ENCODE assay signal across 12 cellular contexts in genomic region chr12:6272300-6273208, GRCh38. TPM values are rescaled to one million over a fixed set of nuclear protein-coding genes. Genes with fewer than 3 reads are reported as not detected.
DNase-seq lines count a peak whose midpoint lies in the region; ATAC-seq, FAIRE-seq and TF ChIP-seq lines count a peak whose summit lies in the region.
"Had no signal": no experiment of that assay in that cellular context is flagged by ENCODE, and none has a peak within 500 bp of the region (broad histone marks: within the 10 kb centered on the region; RNA-seq: fewer than 3 reads in every experiment).

No MANE protein-coding gene starts in this region.

- ATAC-seq in upper lobe of right lung (peak; percentile 76), GM18909 (IDR thresholded peaks at IDR 0.05; ENCODE audit: poor library complexity, unreplicated experiment) (no peak)
- ATAC-seq: naive thymus-derived CD8-positive, alpha-beta T cell had no signal

- intact Hi-C loops in kidney (cut with DNase I), result no loop called here
- intact Hi-C loops in upper lobe of right lung (cut with DNase I), result no loop called here

- no peak for FAIRE-seq in kidney (lab: Jason Lieb, UNC)

- H3K4me3 ChIP-seq in NT2/D1 (ENCODE audit: insufficient read length, low read depth), result no peak overlapping the region
- no peak overlapping the region for H3K4me3 ChIP-seq in kidney (ENCODE audit: low read length in 2 of 2)
- H3K4me3 ChIP-seq in upper lobe of right lung, result no peak overlapping the region
- no peak overlapping the region for H3K4me3 ChIP-seq in BE2C (ENCODE audit: low read depth, low read length)

- TF ChIP-seq CTCF in kidney (IDR thresholded peaks at IDR 0.05; ENCODE audit: borderline replicate concordance, extremely low read depth, insufficient read depth) (no peak), upper lobe of right lung (IDR thresholded peaks at IDR 0.05) (no peak), BE2C (IDR thresholded peaks at IDR 0.05; ENCODE audit: low read depth, low read length) (no peak)

- no peaks in the 10 kb centered on the region for H3K36me3 ChIP-seq in NT2/D1 (ENCODE audit: insufficient read depth, insufficient read length, low read length)
- no peaks in the 10 kb centered on the region for H3K36me3 ChIP-seq in kidney (ENCODE audit: control insufficient read depth in 1 of 2, insufficient read depth in 2 of 2, low read length in 2 of 2)
- H3K36me3 ChIP-seq in upper lobe of right lung, result no peaks in the 10 kb centered on the region
- no peaks in the 10 kb centered on the region for H3K36me3 ChIP-seq in BE2C

- peak; percentile 29 for DNase-seq in activated T-cell treated with anti-CD3 and anti-CD28 coated beads, Interleukin-2, amount 50 U/mL, for 24 hours
- DNase-seq in activated T-cell treated with anti-CD3 and anti-CD28 coated beads for 4 hours (no peak), NT2/D1 (ENCODE audit: low read depth, low spot score) (no peak), kidney (peak; percentile 87), upper lobe of right lung (peak; percentile 78), GM19240 (ENCODE audit: insufficient read length, low spot score) (no peak), BE2C (no peak)
- DNase-seq: naive thymus-derived CD8-positive, alpha-beta T cell; NCI-H187 treated with DMSO at 0.1 percent for 48 hours had no signal

- no peak overlapping the region for H3K4me3 Mint-ChIP-seq in activated T-cell treated with anti-CD3 and anti-CD28 coated beads, Interleukin-2, amount 50 U/mL, for 24 hours
- H3K4me3 Mint-ChIP-seq: naive thymus-derived CD8-positive, alpha-beta T cell; T-helper 1 cell treated with Interleukin-12 subunit alpha and Interleukin-12 subunit beta and Interleukin-4 antibody, amounts not matched to agents 30 μg/mL and 1 μg/mL, for 36 hours had no signal

- peaks cover 16% of the 10 kb centered on the region for H3K4me1 Mint-ChIP-seq in activated T-cell treated with anti-CD3 and anti-CD28 coated beads, Interleukin-2, amount 50 U/mL, for 24 hours (ENCODE audit: low read depth)
- H3K4me1 Mint-ChIP-seq: naive thymus-derived CD8-positive, alpha-beta T cell had no signal

- H3K4me1 ChIP-seq in NT2/D1 (ENCODE audit: insufficient read depth, insufficient read length) (peaks cover 43% of the 10 kb centered on the region), kidney (ENCODE audit: control insufficient read depth in 1 of 2, insufficient read depth in 1 of 2, low read depth in 1 of 2, low read length in 2 of 2) (peaks cover 21 to 28% of the 10 kb centered on the region in 2 donors), upper lobe of right lung (peaks cover 21% of the 10 kb centered on the region), BE2C (peaks cover 13% of the 10 kb centered on the region)

- H3K27me3 ChIP-seq in NT2/D1 (ENCODE audit: insufficient read depth, insufficient read length) (no peaks in the 10 kb centered on the region), upper lobe of right lung (no peaks in the 10 kb centered on the region), BE2C (no peaks in the 10 kb centered on the region)

- no peaks in the 10 kb centered on the region for H3K9me3 Mint-ChIP-seq in activated T-cell treated with anti-CD3 and anti-CD28 coated beads, Interleukin-2, amount 50 U/mL, for 24 hours
- H3K9me3 Mint-ChIP-seq: naive thymus-derived CD8-positive, alpha-beta T cell; T-helper 1 cell treated with Interleukin-12 subunit alpha and Interleukin-12 subunit beta and Interleukin-4 antibody, amounts not matched to agents 30 μg/mL and 1 μg/mL, for 36 hours had no signal

- H3K27ac Mint-ChIP-seq in activated T-cell treated with anti-CD3 and anti-CD28 coated beads, Interleukin-2, amount 50 U/mL, for 24 hours, result no peak overlapping the region
- H3K27ac Mint-ChIP-seq: T-helper 1 cell treated with Interleukin-12 subunit alpha and Interleukin-12 subunit beta and Interleukin-4 antibody, amounts not matched to agents 30 μg/mL and 1 μg/mL, for 36 hours had no signal

- H3K27me3 Mint-ChIP-seq in activated T-cell treated with anti-CD3 and anti-CD28 coated beads, Interleukin-2, amount 50 U/mL, for 24 hours, result peaks cover 36% of the 10 kb centered on the region

- H3K27ac ChIP-seq in kidney (ENCODE audit: low read depth in 2 of 2, low read length in 2 of 2) (peak overlapping the region; percentile 92 to 96), upper lobe of right lung (peak overlapping the region; percentile 7)

- no peaks in the 10 kb centered on the region for H3K9me3 ChIP-seq in NT2/D1 (ENCODE audit: insufficient read depth, low read length)
- H3K9me3 ChIP-seq in kidney (ENCODE audit: control insufficient read depth in 1 of 2, low read length in 2 of 2), result no peaks in the 10 kb centered on the region
- no peaks in the 10 kb centered on the region for H3K9me3 ChIP-seq in upper lobe of right lung
- H3K9me3 ChIP-seq in BE2C, result no peaks in the 10 kb centered on the region

- no peaks in the 10 kb centered on the region for H3K36me3 Mint-ChIP-seq in activated T-cell treated with anti-CD3 and anti-CD28 coated beads, Interleukin-2, amount 50 U/mL, for 24 hours (ENCODE audit: low read depth)
- H3K36me3 Mint-ChIP-seq: naive thymus-derived CD8-positive, alpha-beta T cell had no signal

- peak overlapping the region; percentile 74 for H3K9ac ChIP-seq in NT2/D1 (ENCODE audit: insufficient read length, low read depth)
- peak overlapping the region in 1 of 2 donors; percentile 84 for H3K9ac ChIP-seq in kidney (ENCODE audit: low read length in 2 of 2)

RNA-seq across cellular contexts. Expression of gene PLEKHG6, which starts 37.9 kb away (rescaled TPM):
- total RNA-seq in kidney, result 2.5 TPM
- 2.9 TPM for polyA plus RNA-seq in kidney (ENCODE audit: insufficient read depth, low read depth, low replicate concordance)
- 5.1 TPM for total RNA-seq in upper lobe of right lung
- polyA plus RNA-seq in BE2C (2012; ENCODE audit: insufficient read depth, insufficient read length, low read depth), result 0.23 TPM
- total RNA-seq: naive thymus-derived CD8-positive, alpha-beta T cell had no signal
- polyA plus RNA-seq: BJ had no signal

Comparison
In these comparisons a context has a peak if more than half of its experiments do, and no peak if none do; other contexts are left out.
1. DNase-seq: peak in activated T-cell treated with anti-CD3 and anti-CD28 coated beads, Interleukin-2, amount 50 U/mL, for 24 hours (single experiment), kidney (single experiment) and upper lobe of right lung (single experiment); none in activated T-cell treated with anti-CD3 and anti-CD28 coated beads for 4 hours (single experiment), NT2/D1 (single experiment), GM19240 (single experiment) and BE2C (single experiment).